Comparison of ENCODE assay signal across 8 cellular contexts in the genomic region with DNA sequence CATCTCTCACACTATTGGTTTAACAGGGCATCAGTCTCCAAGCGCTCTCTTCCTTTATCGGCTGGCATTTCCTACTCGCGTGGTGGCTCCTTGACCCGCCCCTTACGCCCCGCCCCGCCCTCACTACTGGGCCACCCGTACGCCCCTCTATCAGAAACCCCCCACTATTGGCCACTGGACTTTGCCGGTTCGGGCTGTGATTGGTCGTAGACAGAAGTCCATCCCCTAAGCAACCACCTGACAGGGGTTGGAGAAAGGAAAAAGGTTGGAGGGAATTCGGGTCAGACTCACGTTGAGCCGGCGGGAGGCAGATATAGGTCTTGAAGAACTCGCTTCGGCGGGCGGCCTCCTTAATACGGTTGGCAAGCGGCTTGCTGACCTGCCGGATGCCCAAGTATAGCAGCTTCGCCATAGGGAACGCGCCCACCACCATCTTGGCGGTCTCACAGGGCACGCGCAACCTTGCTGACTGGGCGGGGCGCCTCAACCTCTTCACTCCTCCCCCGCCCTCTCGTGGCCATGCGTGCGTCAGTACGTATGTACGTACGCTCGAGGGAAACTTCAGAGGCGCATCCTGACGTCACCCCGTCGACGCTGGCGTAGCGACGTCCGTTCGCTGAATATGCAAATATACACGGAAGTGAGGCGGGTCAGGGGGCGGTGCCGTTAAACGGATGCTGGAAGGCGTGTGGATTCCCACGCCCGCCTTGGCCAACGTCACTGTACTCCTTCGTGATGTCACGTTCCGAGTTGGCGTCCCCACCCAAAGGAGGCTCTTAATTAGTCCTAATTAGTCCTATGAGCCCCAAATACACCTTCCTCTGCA.
DNase-seq lines count a peak whose midpoint lies in the region; ATAC-seq and TF ChIP-seq lines count a peak whose summit lies in the region.

OPA3 (minus strand) TSS at position 471 of the 826 bp plus-strand sequence; CDS start at position 433, 38 bp downstream.

- H3K27me3 Mint-ChIP-seq in nephron progenitor cell (ENCODE audit: low read depth, poor library complexity), result peaks cover 20% of the 10 kb centered on the region
- peaks cover 7% of the 10 kb centered on the region for H3K27me3 Mint-ChIP-seq in stimulated activated naive CD8-positive, alpha-beta T cell treated with anti-CD3 and anti-CD28 coated beads, Interleukin-15, amount 100 ng/mL, for 72 hours

- H3F3A ChIP-seq in MM.1S (ENCODE audit: insufficient read depth, low read length), result no peaks in the 10 kb centered on the region

- peaks cover 30% of the 10 kb centered on the region for H3K79me2 ChIP-seq in MM.1S (ENCODE audit: low read length)

- no peaks in the 10 kb centered on the region for H3K36me3 ChIP-seq in ES-I3 (ENCODE audit: insufficient read depth, low read length)
- H3K36me3 ChIP-seq in HAP-1 (replicated peaks), result no peaks in the 10 kb centered on the region
- no peaks in the 10 kb centered on the region for H3K36me3 ChIP-seq in MM.1S (replicated peaks; ENCODE audit: insufficient read depth, low read length)

- peak within 1 kb of the TSS; percentile 94 for H3K4me3 Mint-ChIP-seq in nephron progenitor cell
- H3K4me3 Mint-ChIP-seq in stimulated activated naive CD8-positive, alpha-beta T cell treated with anti-CD3 and anti-CD28 coated beads, Interleukin-15, amount 100 ng/mL, for 72 hours, result peak within 1 kb of the TSS; percentile 86 to 91

- ATAC-seq in stimulated activated naive CD8-positive, alpha-beta T cell treated with anti-CD3 and anti-CD28 coated beads, Interleukin-15, amount 100 ng/mL, for 72 hours, result peak; percentile 92

- H3K9me3 Mint-ChIP-seq in nephron progenitor cell, result no peaks in the 10 kb centered on the region
- H3K9me3 Mint-ChIP-seq in stimulated activated naive CD8-positive, alpha-beta T cell treated with anti-CD3 and anti-CD28 coated beads, Interleukin-15, amount 100 ng/mL, for 72 hours, result no peaks in the 10 kb centered on the region

- peak within 1 kb of the TSS; percentile 88 for H3K27ac ChIP-seq in MM.1S (ENCODE audit: low read length)

- H3K4me3 ChIP-seq in HAP-1 (peak within 1 kb of the TSS; percentile 87), MM.1S (ENCODE audit: low read length) (peak within 1 kb of the TSS; percentile 80)

- peaks cover 4% of the 10 kb centered on the region; the same call in 1 of the 2 replicates for H3K4me1 ChIP-seq in ES-I3 (ENCODE audit: insufficient read depth, low read length)
- peaks cover 8% of the 10 kb centered on the region for H3K4me1 ChIP-seq in HAP-1
- peaks cover 6% of the 10 kb centered on the region; the same call in 1 of the 2 replicates for H3K4me1 ChIP-seq in MM.1S (ENCODE audit: low read length)

- no peaks in the 10 kb centered on the region for H3K9me2 ChIP-seq in MM.1S (replicated peaks; ENCODE audit: insufficient read depth, low read length)

- H3K27me3 ChIP-seq in HAP-1 (ENCODE audit: low read depth) (no peaks in the 10 kb centered on the region), MM.1S (replicated peaks; ENCODE audit: insufficient read depth, low read length) (peaks cover 9% of the 10 kb centered on the region)

- H3K27ac Mint-ChIP-seq in nephron progenitor cell, result peak within 1 kb of the TSS; percentile 98
- H3K27ac Mint-ChIP-seq in stimulated activated naive CD8-positive, alpha-beta T cell treated with anti-CD3 and anti-CD28 coated beads, Interleukin-15, amount 100 ng/mL, for 72 hours, result peak within 1 kb of the TSS; percentile 97

- peak; percentile 97 to 99 for DNase-seq in HAP-1 (ENCODE audit: low spot score in 2 of 2)
- DNase-seq in MM.1S, result peak; percentile 100
- DNase-seq in SIG-M5 (lab: John Stamatoyannopoulos, UW), result peak; percentile 96
- peak; percentile 95 for DNase-seq in activated gamma-delta T cell (lab: John Stamatoyannopoulos, UW)
- DNase-seq in fibroblast of the conjunctiva (ENCODE audit: low read depth), result peak; percentile 100
- DNase-seq in nephron progenitor cell, result peak; percentile 97
- DNase-seq in stimulated activated naive CD8-positive, alpha-beta T cell treated with anti-CD3 and anti-CD28 coated beads, Interleukin-15, amount 100 ng/mL, for 72 hours, result peak; percentile 97 to 99

- peak within 1 kb of the TSS; percentile 93 for H2AFZ ChIP-seq in MM.1S (ENCODE audit: low read length)

- in situ Hi-C loops in HAP-1 (cut with MboI; ENCODE audit: low sequenced_read_pairs), result no loop called here

- H3K4me2 ChIP-seq in MM.1S (ENCODE audit: low read depth, low read length), result peak within 1 kb of the TSS; percentile 96

- no peaks in the 10 kb centered on the region for H3K9me3 ChIP-seq in ES-I3 (ENCODE audit: control insufficient read depth, insufficient read depth, low read length)
- H3K9me3 ChIP-seq in HAP-1, result no peaks in the 10 kb centered on the region
- no peaks in the 10 kb centered on the region for H3K9me3 ChIP-seq in MM.1S (replicated peaks; ENCODE audit: insufficient read depth, low read length)

- H4K20me1 ChIP-seq in MM.1S (ENCODE audit: insufficient read depth, low read length), result no peaks in the 10 kb centered on the region

- peaks cover 6% of the 10 kb centered on the region for H3K36me3 Mint-ChIP-seq in nephron progenitor cell (ENCODE audit: low read depth)

- TF ChIP-seq CTCF in MM.1S (IDR thresholded peaks at IDR 0.05; ENCODE audit: low read length) (no peak), nephron progenitor cell (IDR thresholded peaks at IDR 0.05) (peak; percentile 16)

- H3K9ac ChIP-seq in ES-I3 (ENCODE audit: low read depth, low read length), result peak within 1 kb of the TSS; percentile 98
- peak within 1 kb of the TSS; percentile 92 for H3K9ac ChIP-seq in MM.1S (ENCODE audit: low read length)

- peaks cover 60% of the 10 kb centered on the region for H3K4me1 Mint-ChIP-seq in nephron progenitor cell
- H3K4me1 Mint-ChIP-seq in stimulated activated naive CD8-positive, alpha-beta T cell treated with anti-CD3 and anti-CD28 coated beads, Interleukin-15, amount 100 ng/mL, for 72 hours, result peaks cover 34% of the 10 kb centered on the region

Comparison
In these comparisons a context has a peak if more than half of its experiments do, and no peak if none do; other contexts are left out.
1. Peak in every context shown above with its lines: DNase-seq, ATAC-seq, H3K4me3 ChIP-seq and H3K27ac ChIP-seq.